In the genomic region with DNA sequence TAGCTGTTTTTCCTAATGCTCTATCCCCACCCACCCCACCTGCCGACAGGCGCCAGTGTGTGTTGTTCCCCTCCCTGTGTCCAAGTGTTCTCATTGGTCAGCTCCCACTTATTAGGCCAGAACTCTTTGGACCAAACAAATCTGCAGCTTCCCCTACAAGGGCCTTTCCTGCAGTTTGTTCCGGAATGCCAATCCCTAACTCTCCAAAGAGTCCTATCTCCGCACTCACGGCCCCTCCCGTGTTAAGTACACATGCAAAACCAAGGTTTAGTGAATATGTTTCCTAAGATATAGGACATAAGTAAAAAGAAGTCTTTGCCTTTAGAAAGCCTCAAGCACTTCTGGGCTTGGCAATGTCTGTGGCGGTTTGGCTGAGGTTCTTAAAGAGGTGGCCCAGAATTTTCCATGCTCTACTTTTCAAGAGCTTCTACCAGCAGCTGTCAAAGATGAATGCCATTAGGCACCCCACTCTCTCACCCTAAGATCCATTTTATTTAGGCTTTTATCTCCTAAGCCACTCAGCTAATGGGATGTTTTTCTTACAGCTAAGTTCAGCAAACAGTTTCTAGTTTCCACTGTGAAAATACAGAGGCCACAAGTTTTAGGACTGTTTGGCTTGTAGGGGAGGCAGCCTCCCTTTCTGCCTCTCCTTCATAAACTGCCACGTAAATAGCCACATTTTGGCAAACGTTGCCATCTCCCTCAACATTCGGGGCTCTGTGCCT, we compare ENCODE assay signal across 8 cellular contexts. TPM values are rescaled to one million over a fixed set of nuclear protein-coding genes. Genes with fewer than 3 reads are reported as not detected.
DNase-seq lines count a peak whose midpoint lies in the region; ATAC-seq and TF ChIP-seq lines count a peak whose summit lies in the region.

No MANE protein-coding gene starts in this region.

- peak overlapping the region; percentile 90 for H3K4me3 Mint-ChIP-seq in T-helper 1 cell treated with Interleukin-12 subunit alpha and Interleukin-12 subunit beta and Interleukin-4 antibody, amounts not matched to agents 30 μg/mL and 1 μg/mL, for 36 hours
- H3K4me3 Mint-ChIP-seq in activated T-helper 1 cell treated with anti-CD3 and anti-CD28 coated beads, Interleukin-12 subunit alpha, Interleukin-12 subunit beta, Interleukin-2, Interleukin-4 antibody, amounts not matched to agents 30 ng/mL and 10 ng/mL and 1 ng/mL, durations not matched to agents 14 hours and 24 hours and 36 hours, result peak overlapping the region; percentile 87

- H3K9me3 Mint-ChIP-seq in T-helper 1 cell treated with Interleukin-12 subunit alpha and Interleukin-12 subunit beta and Interleukin-4 antibody, amounts not matched to agents 30 μg/mL and 1 μg/mL, for 36 hours, result no peaks in the 10 kb centered on the region
- H3K9me3 Mint-ChIP-seq in activated T-helper 1 cell treated with anti-CD3 and anti-CD28 coated beads, Interleukin-12 subunit alpha, Interleukin-12 subunit beta, Interleukin-2, Interleukin-4 antibody, amounts not matched to agents 30 ng/mL and 10 ng/mL and 1 ng/mL, durations not matched to agents 14 hours and 24 hours and 36 hours, result no peaks in the 10 kb centered on the region

- H3K9me3 ChIP-seq in heart right ventricle (no peaks in the 10 kb centered on the region), gastrocnemius medialis (no peaks in the 10 kb centered on the region)

- TF ChIP-seq CTCF in heart right ventricle (IDR thresholded peaks at IDR 0.05) (no peak), gastrocnemius medialis (IDR thresholded peaks at IDR 0.05 in 4 of 5, conservative IDR thresholded peaks at IDR 0.05 in 1 of 5) (no peak)

- intact Hi-C loops in activated T-helper 1 cell treated with anti-CD3 and anti-CD28 coated beads, Interleukin-12 subunit alpha, Interleukin-12 subunit beta, Interleukin-2, Interleukin-4 antibody, amounts not matched to agents 30 ng/mL and 10 ng/mL and 1 ng/mL, durations not matched to agents 14 hours and 24 hours and 36 hours (cut with micrococcal nuclease), result loop anchor here (1.0 to 10.0 kb wide), 5 partner anchors 12 to 700 kb away; a partner anchor contains a TSS
- intact Hi-C loops in heart right ventricle (cut with DNase I), result loop anchor here in 6 of 10 donors (2.0 to 10.0 kb wide), 7 partner anchors 32 to 480 kb away; a partner anchor contains a TSS
- intact Hi-C loops in gastrocnemius medialis (cut with DNase I; ENCODE audit: low total_unique reads), result loop anchor here (5.0 kb wide), 1 partner anchor 477 kb away; a partner anchor contains a TSS

- H3K4me1 ChIP-seq in heart right ventricle (peaks cover 12 to 69% (median 60%) of the 10 kb centered on the region in 9 donors), gastrocnemius medialis (peaks cover 56 to 60% of the 10 kb centered on the region in 2 donors)

- H3K27me3 ChIP-seq in heart right ventricle (no peaks in the 10 kb centered on the region), gastrocnemius medialis (no peaks in the 10 kb centered on the region)

- 5 to 8% methylated on average over 10 of the region's 10 CpGs for WGBS in heart right ventricle, 2 donors

- ATAC-seq in heart right ventricle (peak; percentile 5 to 44 (median 18)), gastrocnemius medialis (peak; percentile 18 to 23), HG02885 (IDR thresholded peaks at IDR 0.05; ENCODE audit: poor library complexity, unreplicated experiment) (no peak)

- H3K36me3 ChIP-seq in heart right ventricle (peaks cover 0 to 41% (median 0%) of the 10 kb centered on the region in 9 donors), gastrocnemius medialis (no peaks in the 10 kb centered on the region)

- peaks cover 6% of the 10 kb centered on the region for H3K27me3 Mint-ChIP-seq in T-helper 1 cell treated with Interleukin-12 subunit alpha and Interleukin-12 subunit beta and Interleukin-4 antibody, amounts not matched to agents 30 μg/mL and 1 μg/mL, for 36 hours (ENCODE audit: low read depth)
- H3K27me3 Mint-ChIP-seq in activated T-helper 1 cell treated with anti-CD3 and anti-CD28 coated beads, Interleukin-12 subunit alpha, Interleukin-12 subunit beta, Interleukin-2, Interleukin-4 antibody, amounts not matched to agents 30 ng/mL and 10 ng/mL and 1 ng/mL, durations not matched to agents 14 hours and 24 hours and 36 hours (ENCODE audit: insufficient read depth), result peaks cover 3% of the 10 kb centered on the region

- H3K27ac ChIP-seq in heart right ventricle (peak overlapping the region; percentile 94 to 100 (median 96)), gastrocnemius medialis (peak overlapping the region; percentile 92 to 99 (median 98))

- in situ Hi-C loops in gastrocnemius medialis (cut with MboI; ENCODE audit: low sequenced_read_pairs in 4 of 4), result no loop called here

- peaks cover 32% of the 10 kb centered on the region for H3K36me3 Mint-ChIP-seq in T-helper 1 cell treated with Interleukin-12 subunit alpha and Interleukin-12 subunit beta and Interleukin-4 antibody, amounts not matched to agents 30 μg/mL and 1 μg/mL, for 36 hours (ENCODE audit: low read depth)
- peaks cover 31% of the 10 kb centered on the region for H3K36me3 Mint-ChIP-seq in activated T-helper 1 cell treated with anti-CD3 and anti-CD28 coated beads, Interleukin-12 subunit alpha, Interleukin-12 subunit beta, Interleukin-2, Interleukin-4 antibody, amounts not matched to agents 30 ng/mL and 10 ng/mL and 1 ng/mL, durations not matched to agents 14 hours and 24 hours and 36 hours (ENCODE audit: low read depth)

- peak in 1 of 2 donors; percentile 23 for TF ChIP-seq POLR2A in gastrocnemius medialis (IDR thresholded peaks at IDR 0.05)

- H3K4me1 Mint-ChIP-seq in T-helper 1 cell treated with Interleukin-12 subunit alpha and Interleukin-12 subunit beta and Interleukin-4 antibody, amounts not matched to agents 30 μg/mL and 1 μg/mL, for 36 hours (ENCODE audit: low read depth), result peaks cover 35% of the 10 kb centered on the region
- H3K4me1 Mint-ChIP-seq in activated T-helper 1 cell treated with anti-CD3 and anti-CD28 coated beads, Interleukin-12 subunit alpha, Interleukin-12 subunit beta, Interleukin-2, Interleukin-4 antibody, amounts not matched to agents 30 ng/mL and 10 ng/mL and 1 ng/mL, durations not matched to agents 14 hours and 24 hours and 36 hours (ENCODE audit: low read depth), result peaks cover 42% of the 10 kb centered on the region

- H3K27ac Mint-ChIP-seq in T-helper 1 cell treated with Interleukin-12 subunit alpha and Interleukin-12 subunit beta and Interleukin-4 antibody, amounts not matched to agents 30 μg/mL and 1 μg/mL, for 36 hours, result peak overlapping the region; percentile 88
- peak overlapping the region; percentile 89 for H3K27ac Mint-ChIP-seq in activated T-helper 1 cell treated with anti-CD3 and anti-CD28 coated beads, Interleukin-12 subunit alpha, Interleukin-12 subunit beta, Interleukin-2, Interleukin-4 antibody, amounts not matched to agents 30 ng/mL and 10 ng/mL and 1 ng/mL, durations not matched to agents 14 hours and 24 hours and 36 hours

- H3K4me3 ChIP-seq in heart right ventricle, result peak overlapping the region; percentile 66 to 100 (median 84)
- H3K4me3 ChIP-seq in gastrocnemius medialis, result peak overlapping the region; percentile 78 to 96 (median 88)

- DNase-seq in T-helper 1 cell (no peak), heart right ventricle (no peak), gastrocnemius medialis (no peak), H4 (ENCODE audit: low spot score) (no peak)
- no peak for DNase-seq in activated T-helper 1 cell treated with anti-CD3 and anti-CD28 coated beads, Interleukin-12 subunit alpha, Interleukin-12 subunit beta, Interleukin-2, Interleukin-4 antibody, amounts not matched to agents 30 ng/mL and 10 ng/mL and 1 ng/mL, durations not matched to agents 14 hours and 24 hours and 36 hours (ENCODE audit: low spot score)
- DNase-seq in central memory CD4-positive, alpha-beta T cell, result no peak

RNA-seq across cellular contexts. Expression of a gene that starts 1.6 kb away (rescaled TPM):
- total RNA-seq in activated T-helper 1 cell treated with anti-CD3 and anti-CD28 coated beads, Interleukin-12 subunit alpha, Interleukin-12 subunit beta, Interleukin-2, Interleukin-4 antibody, amounts not matched to agents 30 ng/mL and 10 ng/mL and 1 ng/mL, durations not matched to agents 14 hours and 24 hours and 36 hours, result 140 and 143 TPM in 2 replicates
- total RNA-seq in heart right ventricle (1,000 to 10,000 TPM in 3 of 10 donors, 100 to 1,000 TPM in 7; 676 to 1,261 (median 764) TPM), gastrocnemius medialis (100 to 1,000 TPM; 476 to 717 (median 695) TPM)
- polyA plus RNA-seq in heart right ventricle, result 100 to 1,000 TPM; 120 to 758 TPM
- 196 and 287 TPM in 2 replicates for total RNA-seq in H4 (2014; rRNA removed; shearing (Covaris generic))

RNA-seq across cellular contexts. Expression of a gene that starts 34.0 kb away (rescaled TPM):
- total RNA-seq in activated T-helper 1 cell treated with anti-CD3 and anti-CD28 coated beads, Interleukin-12 subunit alpha, Interleukin-12 subunit beta, Interleukin-2, Interleukin-4 antibody, amounts not matched to agents 30 ng/mL and 10 ng/mL and 1 ng/mL, durations not matched to agents 14 hours and 24 hours and 36 hours, result 0.23 TPM in 1 of 2 replicates, not detected in the other
- total RNA-seq in heart right ventricle, result 1 to 10 TPM in 1 of 10 donors, not detected in 9; 3.0 TPM
- polyA plus RNA-seq in heart right ventricle, result under 1 TPM in 1 of 2 donors, not detected in 1; 0.17 TPM
- total RNA-seq in gastrocnemius medialis, result not detected
- total RNA-seq in H4 (2014; rRNA removed; shearing (Covaris generic)), result not detected in 2 replicates

RNA-seq across cellular contexts. Expression of a gene that starts 39.7 kb away (rescaled TPM):
- total RNA-seq in activated T-helper 1 cell treated with anti-CD3 and anti-CD28 coated beads, Interleukin-12 subunit alpha, Interleukin-12 subunit beta, Interleukin-2, Interleukin-4 antibody, amounts not matched to agents 30 ng/mL and 10 ng/mL and 1 ng/mL, durations not matched to agents 14 hours and 24 hours and 36 hours, result 18.6 and 24.3 TPM in 2 replicates
- 10 to 100 TPM; 43.4 to 72.5 (median 59.5) TPM for total RNA-seq in heart right ventricle
- 10 to 100 TPM; 21.9 to 31.2 TPM for polyA plus RNA-seq in heart right ventricle
- 10 to 100 TPM; 31.2 to 45.8 (median 33.4) TPM for total RNA-seq in gastrocnemius medialis
- 49.9 and 62.1 TPM in 2 replicates for total RNA-seq in H4 (2014; rRNA removed; shearing (Covaris generic))
